Comparison of ENCODE assay signal across 8 cellular contexts in genomic region chr5:36606052-36606436, GRCh38. TPM values are rescaled to one million over a fixed set of nuclear protein-coding genes. Genes with fewer than 3 reads are reported as not detected.
DNase-seq lines count a peak whose midpoint lies in the region; ATAC-seq and TF ChIP-seq lines count a peak whose summit lies in the region.

No MANE protein-coding gene starts in this region.

- no peaks in the 10 kb centered on the region for H3K27me3 ChIP-seq in upper lobe of left lung

- H3K36me3 ChIP-seq in upper lobe of left lung: no peaks in the 10 kb centered on the region

- 12 to 13% methylated on average over 11 of the region's 11 CpGs for WGBS in upper lobe of left lung, 2 donors

- no peak for TF ChIP-seq POLR2A in upper lobe of left lung (IDR thresholded peaks at IDR 0.05)

- ATAC-seq in upper lobe of left lung (ENCODE audit: low FRiP score in 2 of 2): peak in 1 of 2 donors; percentile 38
- ATAC-seq in GM19351 (IDR thresholded peaks at IDR 0.05; ENCODE audit: unreplicated experiment): no peak
- ATAC-seq in HG02623 (IDR thresholded peaks at IDR 0.05; ENCODE audit: unreplicated experiment): no peak
- ATAC-seq in GM21717 (IDR thresholded peaks at IDR 0.05; ENCODE audit: unreplicated experiment): no peak

- peak overlapping the region; percentile 71 for H3K4me3 Mint-ChIP-seq in activated naive CD4-positive, alpha-beta T cell treated with anti-CD3 and anti-CD28 coated beads for 36 hours
- peak overlapping the region; percentile 89 to 92 (median 91) for H3K4me3 Mint-ChIP-seq in brain

- H3K27me3 Mint-ChIP-seq in activated naive CD4-positive, alpha-beta T cell treated with anti-CD3 and anti-CD28 coated beads for 36 hours (ENCODE audit: low read depth): peaks cover 44% of the 10 kb centered on the region
- peaks cover 22% of the 10 kb centered on the region for H3K27me3 Mint-ChIP-seq in brain

- peak overlapping the region; percentile 23 to 81 (median 46) for H3K27ac ChIP-seq in upper lobe of left lung

- H3K9me3 Mint-ChIP-seq in activated naive CD4-positive, alpha-beta T cell treated with anti-CD3 and anti-CD28 coated beads for 36 hours: no peaks in the 10 kb centered on the region
- no peaks in the 10 kb centered on the region for H3K9me3 Mint-ChIP-seq in brain

- intact Hi-C loops in activated naive CD4-positive, alpha-beta T cell treated with anti-CD3 and anti-CD28 coated beads for 36 hours (cut with micrococcal nuclease): loop anchor here (1.0 to 5.0 kb wide), 7 partner anchors 25 to 1769 kb away; partner anchors contain the start of genes NIPBL, NUP155, SKP2 and TTC23L

- TF ChIP-seq EP300 in upper lobe of left lung (IDR thresholded peaks at IDR 0.05): peak in 1 of 4 donors; percentile 15

- TF ChIP-seq CTCF in brain (conservative IDR thresholded peaks at IDR 0.05): no peak
- no peak for TF ChIP-seq CTCF in upper lobe of left lung (IDR thresholded peaks at IDR 0.05)

- H3K27ac Mint-ChIP-seq in activated naive CD4-positive, alpha-beta T cell treated with anti-CD3 and anti-CD28 coated beads for 36 hours: peak overlapping the region; percentile 67
- peak overlapping the region; percentile 87 to 97 (median 91) for H3K27ac Mint-ChIP-seq in brain

- H3K9me3 ChIP-seq in upper lobe of left lung: no peaks in the 10 kb centered on the region

- H3K4me1 ChIP-seq in upper lobe of left lung: peaks cover 0 to 17% (median 9%) of the 10 kb centered on the region in 4 donors

- CTCF ChIA-PET in activated naive CD4-positive, alpha-beta T cell treated with anti-CD3 and anti-CD28 coated beads for 36 hours (lab: Charles Lee): interaction anchor here (1.6 kb wide), 1 partner anchor 91 kb away, joined by 4 read pairs; no protein-coding TSS in a partner anchor

- H3K4me3 ChIP-seq in upper lobe of left lung: peak overlapping the region in 3 of 4 donors; percentile 37 to 48 (median 47)

- no peak for DNase-seq in activated naive CD4-positive, alpha-beta T cell treated with anti-CD3 and anti-CD28 coated beads for 36 hours
- DNase-seq in activated naive CD4-positive, alpha-beta T cell treated with anti-CD3 and anti-CD28 coated beads, Interleukin-2, amount 50 U/mL, for 16 hours: no peak
- peak; percentile 76 for DNase-seq in medulla oblongata (ENCODE audit: extremely low spot score)
- no peak for DNase-seq in upper lobe of left lung

- H3K36me3 Mint-ChIP-seq in activated naive CD4-positive, alpha-beta T cell treated with anti-CD3 and anti-CD28 coated beads for 36 hours (ENCODE audit: low read depth): no peaks in the 10 kb centered on the region
- peaks cover 22% of the 10 kb centered on the region for H3K36me3 Mint-ChIP-seq in brain

- H3K4me1 Mint-ChIP-seq in activated naive CD4-positive, alpha-beta T cell treated with anti-CD3 and anti-CD28 coated beads for 36 hours (ENCODE audit: low read depth): peaks cover 19% of the 10 kb centered on the region
- H3K4me1 Mint-ChIP-seq in brain: peaks cover 76% of the 10 kb centered on the region

RNA-seq across cellular contexts. Expression of gene SLC1A3, which starts 0.4 kb away (rescaled TPM):
- total RNA-seq in activated naive CD4-positive, alpha-beta T cell treated with anti-CD3 and anti-CD28 coated beads for 36 hours: under 1 TPM; 0.86 to 0.99 TPM
- 202 TPM for polyA plus RNA-seq in brain (ENCODE audit: insufficient read depth, low read depth, low replicate concordance)
- total RNA-seq in upper lobe of left lung: 100 to 1,000 TPM in 1 of 6 donors, 10 to 100 TPM in 5; 22.4 to 235 (median 42.0) TPM

Comparison
In these comparisons a context has a peak if more than half of its experiments do, and no peak if none do; other contexts are left out.
1. RNA of gene SLC1A3, which starts 0.4 kb away (total RNA-seq): 22.4 to 235 TPM in upper lobe of left lung; 0.86 to 0.99 TPM in activated naive CD4-positive, alpha-beta T cell treated with anti-CD3 and anti-CD28 coated beads for 36 hours; every median in the first group is over 10 times any median in the second.